In genomic region chr19:46911456-46911855, GRCh38 we compare ENCODE assay signal across 27 cellular contexts.
"Had no signal": no experiment of that assay in that cellular context is flagged by ENCODE, and none has a peak within 500 bp of the region (broad histone marks: within the 10 kb centered on the region; RNA-seq: fewer than 3 reads in every experiment).

No MANE protein-coding gene starts in this region.

- DNase-seq: activated B cell treated with CpG ODN at 0.5 μM for 24 hours; activated CD4-positive, alpha-beta T cell treated with anti-CD3 and anti-CD28 coated beads for 48 hours; activated CD4-positive, alpha-beta T cell treated with anti-CD3 and anti-CD28 coated beads, Interleukin-2, amount 50 U/mL, for 4 hours; activated CD8-positive, alpha-beta T cell treated with anti-CD3 and anti-CD28 coated beads, Interleukin-2, amount 10 ng/mL, durations not matched to agents 7 days and 5 days; activated naive CD4-positive, alpha-beta T cell treated with anti-CD3 and anti-CD28 coated beads, Interleukin-2, amount 50 U/mL, for 16 hours; activated naive CD8-positive, alpha-beta T cell treated with anti-CD3 and anti-CD28 coated beads, Interleukin-2, amount 10 ng/mL, durations not matched to agents 7 days and 5 days; activated T-cell treated with anti-CD3 and anti-CD28 coated beads, Interleukin-2, amount 50 U/mL, for 1 hour; anterior cingulate cortex; cerebellar nuclear complex; MG63; MV-4-11; NCI-H1092 treated with DMSO at 0.1 percent for 48 hours; NCI-H1417 treated with DMSO at 0.1 percent for 48 hours; NCI-H1694; NCI-H2029; NCI-H2107; NCI-H2171 treated with DMSO at 0.1 percent for 48 hours; NCI-H345; NCI-H510A; NCI-H526 treated with DMSO at 0.1 percent for 48 hours; NCI-H82; OCI-M1; SHP77; T-helper 2 cell; T1000 had no signal

- H3K4me3 Mint-ChIP-seq: activated B cell treated with CpG ODN at 0.5 μM for 24 hours; activated CD8-positive, alpha-beta T cell treated with anti-CD3 and anti-CD28 coated beads, Interleukin-2, amount 10 ng/mL, durations not matched to agents 7 days and 5 days; activated naive CD8-positive, alpha-beta T cell treated with anti-CD3 and anti-CD28 coated beads, Interleukin-2, amount 10 ng/mL, durations not matched to agents 7 days and 5 days had no signal

- H3K27me3 Mint-ChIP-seq: activated B cell treated with CpG ODN at 0.5 μM for 24 hours; activated naive CD8-positive, alpha-beta T cell treated with anti-CD3 and anti-CD28 coated beads, Interleukin-2, amount 10 ng/mL, durations not matched to agents 7 days and 5 days had no signal

- H3K27me3 ChIP-seq: adrenal gland, MG63 had no signal

- H3K27ac ChIP-seq: adrenal gland, KMS-11 had no signal

- H3K27ac Mint-ChIP-seq: activated B cell treated with CpG ODN at 0.5 μM for 24 hours; activated CD8-positive, alpha-beta T cell treated with anti-CD3 and anti-CD28 coated beads, Interleukin-2, amount 10 ng/mL, durations not matched to agents 7 days and 5 days; activated naive CD8-positive, alpha-beta T cell treated with anti-CD3 and anti-CD28 coated beads, Interleukin-2, amount 10 ng/mL, durations not matched to agents 7 days and 5 days had no signal

- H3K4me3 ChIP-seq: adrenal gland, MG63 had no signal

- H3K36me3 ChIP-seq: adrenal gland, MG63 had no signal

- H3K4me2 ChIP-seq: KMS-11 had no signal

- H3K9ac ChIP-seq: KMS-11 had no signal

- H3K9me3 ChIP-seq: adrenal gland, MG63 had no signal

- H3K9me3 Mint-ChIP-seq: activated B cell treated with CpG ODN at 0.5 μM for 24 hours; activated naive CD8-positive, alpha-beta T cell treated with anti-CD3 and anti-CD28 coated beads, Interleukin-2, amount 10 ng/mL, durations not matched to agents 7 days and 5 days had no signal

- ATAC-seq: activated CD8-positive, alpha-beta T cell treated with anti-CD3 and anti-CD28 coated beads, Interleukin-2, amount 10 ng/mL, durations not matched to agents 7 days and 5 days had no signal
